In the genomic region with DNA sequence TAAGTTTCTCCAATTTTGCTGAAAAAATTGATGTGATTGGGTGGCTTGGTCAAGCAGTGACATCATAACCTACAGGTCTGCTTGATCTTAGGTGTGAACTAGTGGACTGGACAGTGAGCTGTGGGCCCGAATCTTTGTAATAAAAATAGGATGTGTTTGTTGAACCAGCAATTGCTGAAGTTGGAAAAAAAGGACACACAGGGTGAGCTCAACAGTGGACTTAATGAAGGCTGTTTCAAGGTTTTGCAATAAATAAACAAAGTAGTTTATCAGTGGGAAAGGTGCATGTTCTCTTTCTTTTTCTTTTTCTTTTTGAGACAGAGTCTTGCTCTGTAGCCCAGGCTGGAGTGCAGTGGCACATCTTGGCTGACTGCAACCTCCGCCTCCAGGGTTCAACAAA, we compare ENCODE assay signal across 7 cellular contexts. TPM values are rescaled to one million over a fixed set of nuclear protein-coding genes. Genes with fewer than 3 reads are reported as not detected.
"Had no signal": no experiment of that assay in that cellular context is flagged by ENCODE, and none has a peak within 500 bp of the region (broad histone marks: within the 10 kb centered on the region; RNA-seq: fewer than 3 reads in every experiment).

No MANE protein-coding gene starts in this region.

- H3K4me3 ChIP-seq: K562 had no signal

- DNase-seq: IMR-90, KBM-7, KG1 had no signal

- H3K27ac ChIP-seq: HL-60 had no signal

- FAIRE-seq: HTR-8/SVneo, K562 had no signal

- ATAC-seq: K562 had no signal

RNA-seq across cellular contexts. Expression of a gene that starts 30.3 kb away (rescaled TPM):
- total RNA-seq: HT-29 had no signal
